ENCODE assay signal across 28 cellular contexts in the genomic region with DNA sequence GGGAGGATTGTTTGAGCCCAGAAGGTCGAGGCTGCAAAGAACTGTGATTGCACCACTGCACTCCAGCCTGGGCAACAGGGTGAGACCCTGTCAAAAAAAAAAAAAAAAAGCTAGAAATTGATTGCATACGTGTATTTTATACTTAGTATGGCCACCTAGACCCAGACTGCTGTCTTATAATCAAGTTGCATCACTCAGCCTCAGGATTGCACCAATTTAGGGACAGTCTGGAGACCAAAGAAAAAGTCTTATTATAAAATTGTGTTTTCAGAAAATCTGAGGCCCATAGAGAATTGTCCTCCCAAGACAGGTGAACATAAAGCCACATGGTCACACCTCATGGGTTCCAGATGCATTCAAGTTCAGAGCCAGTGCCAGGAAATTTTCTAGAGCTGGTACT.
"Had no signal": no experiment of that assay in that cellular context is flagged by ENCODE, and none has a peak within 500 bp of the region (broad histone marks: within the 10 kb centered on the region; RNA-seq: fewer than 3 reads in every experiment).

No MANE protein-coding gene starts in this region.

- H3K4me1 ChIP-seq: parathyroid adenoma, psoas muscle, suprapubic skin, testis, tibial artery, upper lobe of right lung, uterus had no signal

- H2AFZ ChIP-seq: neural progenitor cell, parathyroid adenoma had no signal

- H3K9ac ChIP-seq: neural progenitor cell, parathyroid adenoma had no signal

- H3K27me3 ChIP-seq: neural progenitor cell, ovary, spleen, suprapubic skin, testis, tibial artery, transverse colon, upper lobe of right lung, uterus had no signal

- H3K27ac ChIP-seq: neural progenitor cell, ovary, parathyroid adenoma, psoas muscle, skin epidermis, spleen, suprapubic skin, testis, tibial artery, transverse colon, upper lobe of right lung, uterus had no signal

- H3K4me2 ChIP-seq: neural progenitor cell, smooth muscle cell had no signal

- ATAC-seq: natural killer cell; psoas muscle; right cardiac atrium; sciatic nerve; stimulated activated memory B cell treated with anti-CD40 and anti-IgM and Interleukin-4, amounts not matched to agents 10 μg/mL and 1 μg/mL and 100 μg/mL, for 72 hours; stimulated activated naive CD8-positive, alpha-beta T cell treated with anti-CD3 and anti-CD28 coated beads, Interleukin-15, amount 100 ng/mL, for 72 hours; stimulated activated naive CD8-positive, alpha-beta T cell treated with anti-CD3 and anti-CD28 coated beads, Interleukin-15, Interleukin-2, amounts not matched to agents 100 U/mL and 50 U/mL, for 24 hours; upper lobe of right lung had no signal

- DNase-seq: natural killer cell; occipital lobe; ovary; posterior cingulate gyrus; psoas muscle; right cardiac atrium; spleen; stimulated activated CD4-positive, alpha-beta T cell treated with anti-CD3 and anti-CD28 coated beads, Interleukin-12 subunit alpha, Interleukin-12 subunit beta, amount 100 ng/mL, for 4 hours; stimulated activated CD4-positive, alpha-beta T cell treated with anti-CD3 and anti-CD28 coated beads, Interleukin-1b, Interleukin-23, amount 100 ng/mL, for 48 hours; stimulated activated CD4-positive, alpha-beta T cell treated with anti-CD3 and anti-CD28 coated beads, Interleukin-4, amount 100 ng/mL, for 1 hour; stimulated activated CD4-positive, alpha-beta T cell treated with anti-CD3 and anti-CD28 coated beads, Interleukin-4, amount 100 ng/mL, for 4 hours; stimulated activated CD8-positive, alpha-beta memory T cell treated with anti-CD3 and anti-CD28 coated beads, Interleukin-4, amount 100 ng/mL, for 48 hours; stimulated activated naive CD4-positive, alpha-beta T cell; stimulated activated naive CD8-positive, alpha-beta T cell treated with anti-CD3 and anti-CD28 coated beads, Interleukin-15, amount 100 ng/mL, for 72 hours; stimulated activated naive CD8-positive, alpha-beta T cell treated with anti-CD3 and anti-CD28 coated beads, Interleukin-15, Interleukin-2, amounts not matched to agents 100 U/mL and 50 U/mL, for 24 hours; substantia nigra; testis; tibial artery; upper lobe of right lung; uterus had no signal

- H3K36me3 ChIP-seq: neural progenitor cell, ovary, spleen, suprapubic skin, tibial artery, transverse colon, upper lobe of right lung, uterus had no signal

- H3K9me3 ChIP-seq: ovary, psoas muscle, spleen, suprapubic skin, testis, tibial artery, transverse colon, upper lobe of right lung, uterus had no signal

- H3K4me3 ChIP-seq: neural progenitor cell, ovary, psoas muscle, skin epidermis, smooth muscle cell, spleen, suprapubic skin, testis, tibial artery, transverse colon, upper lobe of right lung, uterus had no signal

- H3K79me2 ChIP-seq: parathyroid adenoma had no signal
